Comparison of ENCODE assay signal across 1 cellular context in the genomic region with DNA sequence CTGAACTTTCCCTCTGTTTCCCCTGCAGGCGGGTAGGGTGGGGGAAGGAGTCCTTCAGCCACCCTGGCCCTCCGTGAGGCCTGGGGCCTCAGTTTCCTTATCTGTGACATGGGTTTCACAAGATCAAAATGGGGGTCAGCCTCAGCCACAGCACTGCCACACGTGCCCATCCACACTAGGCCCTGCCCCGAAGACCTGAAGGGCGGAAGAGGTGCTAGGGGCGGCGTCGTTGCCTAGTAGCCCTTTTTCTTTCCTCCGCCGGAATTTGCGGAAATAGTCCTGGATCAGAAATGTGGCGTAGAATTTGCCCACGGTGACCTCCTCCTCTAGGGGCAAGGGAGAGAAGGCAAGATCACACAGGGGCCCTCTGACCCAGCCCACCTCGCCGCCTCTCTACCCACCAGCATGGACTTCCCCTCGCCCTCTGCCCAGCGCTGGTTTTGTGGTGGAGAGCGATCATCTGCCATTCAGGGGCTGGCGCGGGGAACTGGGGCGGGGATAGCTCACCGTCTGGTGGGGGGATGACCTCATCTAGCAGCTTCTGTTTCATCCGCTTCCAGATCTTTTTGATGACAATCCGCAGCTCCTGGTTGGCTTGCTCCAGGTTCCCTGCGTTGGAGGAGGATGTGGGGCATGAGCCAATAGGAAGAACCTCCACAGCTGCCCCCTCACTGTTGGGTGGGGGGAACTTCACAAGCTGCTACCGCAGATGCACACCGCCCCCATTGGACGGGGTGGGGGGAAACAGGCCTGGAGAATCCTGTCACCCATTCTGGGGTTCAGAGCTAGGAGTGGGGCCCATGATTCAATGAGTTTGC.
TF ChIP-seq lines count a peak whose summit lies in the region.

No MANE protein-coding gene starts in this region.

TF ChIP-seq in endothelial cell of umbilical vein, 7 proteins besides CTCF, POLR2A, EP300 and RAD21:
- TF ChIP-seq EZH2 (IDR thresholded peaks at IDR 0.05; ENCODE audit: borderline replicate concordance, low read depth, low read length, severe bottlenecking) (no peak), GATA2 (IDR thresholded peaks at IDR 0.05; ENCODE audit: insufficient read depth, insufficient read length, low read depth, low read length) (no peak), JUN (IDR thresholded peaks at IDR 0.05; ENCODE audit: borderline replicate concordance, insufficient read depth, insufficient read length, low read depth) (no peak), POLR2AphosphoS5 (IDR thresholded peaks at IDR 0.05; ENCODE audit: insufficient read depth, low read depth, low read length) (no peak), FOS (IDR thresholded peaks at IDR 0.05; ENCODE audit: borderline replicate concordance, insufficient read depth, low read length) (no peak), MYC (IDR thresholded peaks at IDR 0.05; ENCODE audit: low read depth, low read length) (no peak)
- TF ChIP-seq, protein P1, sequence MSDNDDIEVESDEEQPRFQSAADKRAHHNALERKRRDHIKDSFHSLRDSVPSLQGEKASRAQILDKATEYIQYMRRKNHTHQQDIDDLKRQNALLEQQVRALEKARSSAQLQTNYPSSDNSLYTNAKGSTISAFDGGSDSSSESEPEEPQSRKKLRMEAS (IDR thresholded peaks at IDR 0.05; ENCODE audit: insufficient read depth, insufficient read length), result no peak
